11 cellular contexts compared by ENCODE assay signal in the genomic region with DNA sequence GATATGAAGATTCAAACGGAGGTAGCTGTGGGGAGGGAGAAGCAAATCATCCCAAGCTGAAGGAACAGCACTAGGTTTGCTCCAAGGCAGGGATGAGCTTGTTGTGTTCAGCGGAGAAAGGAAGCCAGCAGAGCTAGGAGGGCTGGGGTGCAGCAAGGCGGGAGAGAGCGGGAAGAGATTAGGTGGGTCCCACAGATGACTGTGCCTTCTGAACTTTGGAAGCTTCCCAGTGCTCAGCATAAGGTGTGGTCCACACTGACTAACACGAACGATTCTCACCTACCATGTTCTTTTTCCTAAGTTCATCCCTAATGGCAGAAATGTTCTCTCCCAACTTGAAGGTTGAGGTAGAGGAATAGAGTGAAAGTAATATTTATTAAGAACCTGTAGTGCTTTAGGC. TPM values are rescaled to one million over a fixed set of nuclear protein-coding genes. Genes with fewer than 3 reads are reported as not detected.
A peak's percentile ranks its signal among the peaks of the same experiment; 100 is the strongest.
DNase-seq lines count a peak whose midpoint lies in the region; ATAC-seq and TF ChIP-seq lines count a peak whose summit lies in the region.
"Had no signal": no experiment of that assay in that cellular context is flagged by ENCODE, and none has a peak within 500 bp of the region (broad histone marks: within the 10 kb centered on the region; RNA-seq: fewer than 3 reads in every experiment).

No MANE protein-coding gene starts in this region.

- peak overlapping the region; percentile 78 for H3K4me3 ChIP-seq in CD8-positive, alpha-beta T cell (ENCODE audit: low read depth, low read length)
- H3K4me3 ChIP-seq in NB4 (ENCODE audit: low read depth, low read length): peak overlapping the region; percentile 97
- peak overlapping the region in 49 of 59 donors; percentile 62 to 100 (median 97) for H3K4me3 ChIP-seq in dorsolateral prefrontal cortex

- peak overlapping the region; percentile 90 for H3K4me3 Mint-ChIP-seq in CD8-positive, alpha-beta T cell
- H3K4me3 Mint-ChIP-seq in nephron progenitor cell: peak overlapping the region; percentile 93

- H3K36me3 Mint-ChIP-seq in CD8-positive, alpha-beta T cell: peaks cover 32% of the 10 kb centered on the region
- peaks cover 35% of the 10 kb centered on the region for H3K36me3 Mint-ChIP-seq in nephron progenitor cell (ENCODE audit: low read depth)

- POLR2A ChIA-PET in CD8-positive, alpha-beta T cell (lab: Charles Lee): no interaction called here

- intact Hi-C loops in CD8-positive, alpha-beta T cell (cut with DNase I, micrococcal nuclease): loop anchor here (5.0 to 10.0 kb wide), 5 partner anchors 365 to 1902 kb away; a partner anchor contains a TSS
- intact Hi-C loops in dorsolateral prefrontal cortex (cut with DNase I): loop anchor here in 1 of 2 donors (10.0 kb wide), 1 partner anchor 878 kb away; no protein-coding TSS in a partner anchor
- intact Hi-C loops in Right ventricle myocardium inferior (cut with DNase I): no loop called here

- no peak for TF ChIP-seq POLR2A in NB4 (IDR thresholded peaks at IDR 0.05; ENCODE audit: extremely low read depth, insufficient read length)

- no peaks in the 10 kb centered on the region for H3K9me3 ChIP-seq in CD8-positive, alpha-beta T cell (ENCODE audit: low read length)

- peaks cover 21% of the 10 kb centered on the region for H3K36me3 ChIP-seq in CD8-positive, alpha-beta T cell (ENCODE audit: insufficient read depth, low read length)

- H3K27ac ChIP-seq in CD8-positive, alpha-beta T cell (ENCODE audit: low read depth, low read length): peak overlapping the region; percentile 78
- H3K27ac ChIP-seq in dorsolateral prefrontal cortex: no peak overlapping the region

- no peak for TF ChIP-seq CTCF in CD8-positive, alpha-beta T cell (IDR thresholded peaks at IDR 0.05)
- TF ChIP-seq CTCF in NB4 (IDR thresholded peaks at IDR 0.05; ENCODE audit: low read depth, low read length) (no peak), dorsolateral prefrontal cortex (IDR thresholded peaks at IDR 0.05 in 54 of 56, conservative IDR thresholded peaks at IDR 0.05 in 2 of 56; ENCODE audit: low read depth in 1 of 56, partially characterized antibody in 56 of 56) (no peak), nephron progenitor cell (IDR thresholded peaks at IDR 0.05) (no peak)

- H3K27me3 Mint-ChIP-seq in CD8-positive, alpha-beta T cell (ENCODE audit: low read depth): no peaks in the 10 kb centered on the region
- peaks cover 4% of the 10 kb centered on the region for H3K27me3 Mint-ChIP-seq in nephron progenitor cell (ENCODE audit: low read depth, poor library complexity)

- H3K27ac Mint-ChIP-seq in CD8-positive, alpha-beta T cell: no peak overlapping the region
- H3K27ac Mint-ChIP-seq in nephron progenitor cell: no peak overlapping the region

- no peaks in the 10 kb centered on the region for H3K9me3 Mint-ChIP-seq in CD8-positive, alpha-beta T cell
- H3K9me3 Mint-ChIP-seq in nephron progenitor cell: peaks cover 6% of the 10 kb centered on the region

- DNase-seq in CD8-positive, alpha-beta T cell: no peak
- no peak for DNase-seq in NB4 (ENCODE audit: low read depth)
- no peak for DNase-seq in dorsolateral prefrontal cortex
- no peak for DNase-seq in nephron progenitor cell
- DNase-seq in activated gamma-delta T cell treated with Interleukin-2 at 50 U/mL for 16 hours: no peak
- no peak for DNase-seq in NCI-H226
- DNase-seq in NCI-H748 treated with DMSO at 0.1 percent for 48 hours (lab: John Stamatoyannopoulos, UW): no peak
- no peak for DNase-seq in Right ventricle myocardium inferior (ENCODE audit: missing footprints)
- DNase-seq: activated CD8-positive, alpha-beta memory T cell treated with anti-CD3 and anti-CD28 coated beads for 24 hours; head of caudate nucleus; stimulated activated CD4-positive, alpha-beta T cell treated with anti-CD3 and anti-CD28 coated beads, Interleukin-2, amount 100 ng/mL, for 48 hours had no signal

- CTCF ChIA-PET in CD8-positive, alpha-beta T cell (lab: Charles Lee): no interaction called here

- no peaks in the 10 kb centered on the region for H3K27me3 ChIP-seq in CD8-positive, alpha-beta T cell (ENCODE audit: insufficient read depth, low read length)
- H3K27me3 ChIP-seq in dorsolateral prefrontal cortex: peaks cover 0 to 8% (median 0%) of the 10 kb centered on the region in 45 donors

- no peak for ATAC-seq in CD8-positive, alpha-beta T cell
- no peak for ATAC-seq in Right ventricle myocardium inferior

- peaks cover 27% of the 10 kb centered on the region for H3K4me1 Mint-ChIP-seq in CD8-positive, alpha-beta T cell (ENCODE audit: low read depth)
- H3K4me1 Mint-ChIP-seq in nephron progenitor cell: peaks cover 21% of the 10 kb centered on the region

- H3K4me1 ChIP-seq in CD8-positive, alpha-beta T cell (ENCODE audit: insufficient read depth, low read length): peaks cover 23% of the 10 kb centered on the region

RNA-seq across cellular contexts. Expression of a gene that starts 1.2 kb away (rescaled TPM):
- 10 to 100 TPM; 58.9 to 59.4 TPM for total RNA-seq in CD8-positive, alpha-beta T cell
- total RNA-seq in dorsolateral prefrontal cortex (10 to 100 TPM; 16.2 to 42.7 (median 30.2) TPM), Right ventricle myocardium inferior (14.6 TPM)

RNA-seq across cellular contexts. Expression of a gene that starts 22.7 kb away (rescaled TPM):
- not detected for total RNA-seq in CD8-positive, alpha-beta T cell
- total RNA-seq in dorsolateral prefrontal cortex (not detected), Right ventricle myocardium inferior (not detected)

RNA-seq across cellular contexts. Expression of a gene that starts 38.9 kb away (rescaled TPM):
- total RNA-seq in CD8-positive, alpha-beta T cell: 100 to 1,000 TPM; 739 to 743 TPM
- 10 to 100 TPM in 112 of 120 experiments, 1 to 10 TPM in 8; 8.5 to 26.9 (median 13.2) TPM for total RNA-seq in dorsolateral prefrontal cortex
- 89.6 TPM for total RNA-seq in Right ventricle myocardium inferior
